In the genomic region with DNA sequence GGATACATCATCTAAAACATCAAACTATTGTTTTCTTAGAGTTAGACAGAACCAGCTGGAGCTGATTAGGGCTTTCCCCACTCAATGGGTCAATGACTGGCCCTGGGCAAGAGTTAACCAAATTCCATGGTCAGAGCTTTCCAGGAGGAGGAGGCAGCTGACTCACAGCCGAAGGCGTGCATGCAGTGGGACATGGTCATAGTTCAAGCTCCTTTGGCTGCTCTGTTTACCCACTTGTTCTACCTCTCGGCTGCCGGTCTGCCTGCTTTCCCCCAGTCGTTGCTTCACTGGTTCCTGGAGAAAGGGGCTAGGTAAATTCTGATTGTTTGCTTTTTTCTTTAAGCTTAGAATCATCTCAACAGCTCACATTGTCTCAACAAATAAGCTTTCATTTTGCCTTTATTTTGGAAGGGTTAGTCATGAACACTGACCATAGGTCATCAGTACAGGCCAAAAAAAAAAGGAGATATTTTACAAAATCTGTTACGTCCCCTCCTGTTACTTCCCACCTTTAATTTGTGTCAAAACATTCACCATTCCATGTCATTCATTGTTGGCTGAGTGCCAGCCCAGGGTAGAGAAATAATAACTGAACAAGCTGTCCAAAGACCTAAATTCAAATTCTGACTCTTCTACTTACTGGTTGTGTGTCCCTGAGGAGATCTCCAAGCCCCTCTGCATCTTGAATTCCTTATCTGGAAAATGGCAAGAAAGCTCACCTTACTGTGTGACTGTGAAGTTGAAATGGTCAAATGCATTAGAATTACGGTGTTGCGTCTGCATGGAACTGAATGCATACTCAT, we compare ENCODE assay signal across 1 cellular context.
TF ChIP-seq lines count a peak whose summit lies in the region.

No MANE protein-coding gene starts in this region.

TF ChIP-seq in HepG2, 621 proteins besides CTCF, POLR2A, EP300 and RAD21 (continued from another document and continues in another):
- TF ChIP-seq, protein P1, sequence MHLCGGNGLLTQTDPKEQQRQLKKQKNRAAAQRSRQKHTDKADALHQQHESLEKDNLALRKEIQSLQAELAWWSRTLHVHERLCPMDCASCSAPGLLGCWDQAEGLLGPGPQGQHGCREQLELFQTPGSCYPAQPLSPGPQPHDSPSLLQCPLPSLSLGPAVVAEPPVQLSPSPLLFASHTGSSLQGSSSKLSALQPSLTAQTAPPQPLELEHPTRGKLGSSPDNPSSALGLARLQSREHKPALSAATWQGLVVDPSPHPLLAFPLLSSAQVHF (CRISPR knock-in tag; IDR thresholded peaks at IDR 0.05), result no peak
- TF ChIP-seq ZNF3 (CRISPR knock-in tag; IDR thresholded peaks at IDR 0.05) (no peak), RBM22 (optimal IDR thresholded peaks at IDR 0.05; ENCODE audit: low read length) (no peak), U2AF1 (optimal IDR thresholded peaks at IDR 0.05; ENCODE audit: low read depth, low read length) (no peak), THAP7 (CRISPR knock-in tag; IDR thresholded peaks at IDR 0.05) (no peak), ZBTB8A (CRISPR knock-in tag; IDR thresholded peaks at IDR 0.05; ENCODE audit: borderline replicate concordance, low read depth) (no peak), NFYC (CRISPR knock-in tag; IDR thresholded peaks at IDR 0.05) (no peak; the same call in 1 of the 2 replicates), SMAD3 (CRISPR knock-in tag; IDR thresholded peaks at IDR 0.05) (peak; percentile 25; the same call in 1 of the 2 replicates), JARID2 (CRISPR knock-in tag; IDR thresholded peaks at IDR 0.05; ENCODE audit: insufficient replicate concordance) (no peak), ZNF816 (CRISPR knock-in tag; IDR thresholded peaks at IDR 0.05; ENCODE audit: borderline replicate concordance) (no peak), ISX (CRISPR knock-in tag; conservative IDR thresholded peaks at IDR 0.05) (no peak), ZSCAN21 (CRISPR knock-in tag; IDR thresholded peaks at IDR 0.05; ENCODE audit: borderline replicate concordance) (no peak), JUNB (CRISPR knock-in tag; IDR thresholded peaks at IDR 0.05; ENCODE audit: borderline replicate concordance) (peak; percentile 17; the same call in 1 of the 2 replicates), ZFP41 (CRISPR knock-in tag; IDR thresholded peaks at IDR 0.05; ENCODE audit: borderline replicate concordance) (no peak), RNF219 (CRISPR knock-in tag; IDR thresholded peaks at IDR 0.05) (no peak), REST (IDR thresholded peaks at IDR 0.05; ENCODE audit: borderline replicate concordance in 1 of 2, low read depth in 1 of 2, low read length in 2 of 2) (no peak), DPF2 (CRISPR knock-in tag; IDR thresholded peaks at IDR 0.05; ENCODE audit: borderline replicate concordance, low read depth) (peak; percentile 48; the same call in 1 of the 2 replicates), GPN1 (CRISPR knock-in tag; IDR thresholded peaks at IDR 0.05; ENCODE audit: borderline replicate concordance) (no peak), ZNF780A (CRISPR knock-in tag; IDR thresholded peaks at IDR 0.05) (no peak), CEBPB (IDR thresholded peaks at IDR 0.05; ENCODE audit: borderline replicate concordance, low read depth, low read length) (peak; percentile 72), FOXK1 (CRISPR knock-in tag; IDR thresholded peaks at IDR 0.05; ENCODE audit: borderline replicate concordance, low read depth) (peak; percentile 67; the same call in 1 of the 2 replicates), HDAC6 (IDR thresholded peaks at IDR 0.05; ENCODE audit: low read depth, low read length) (no peak), NR1H2 (CRISPR knock-in tag; IDR thresholded peaks at IDR 0.05; ENCODE audit: borderline replicate concordance, low read depth) (no peak), ZFY (CRISPR knock-in tag; IDR thresholded peaks at IDR 0.05) (0 out of 2 replicates have a peak, but pooled peaks have one; percentile 17), EED (CRISPR knock-in tag; IDR thresholded peaks at IDR 0.05) (no peak), IRF9 (CRISPR knock-in tag; IDR thresholded peaks at IDR 0.05; ENCODE audit: borderline replicate concordance) (no peak; the same call in 1 of the 2 replicates), ZNF441 (CRISPR knock-in tag; IDR thresholded peaks at IDR 0.05; ENCODE audit: borderline replicate concordance) (peak; percentile 38; the same call in 1 of the 2 replicates), ARNTL (CRISPR knock-in tag; IDR thresholded peaks at IDR 0.05) (peak; percentile 50; the same call in 1 of the 2 replicates), HDAC1 (CRISPR knock-in tag; IDR thresholded peaks at IDR 0.05) (peak; percentile 77; the same call in 1 of the 2 replicates), ZNF362 (CRISPR knock-in tag; IDR thresholded peaks at IDR 0.05; ENCODE audit: borderline replicate concordance) (peak; percentile 78; the same call in 1 of the 2 replicates), ZNF232 (CRISPR knock-in tag; IDR thresholded peaks at IDR 0.05; ENCODE audit: borderline replicate concordance) (no peak; the same call in 1 of the 2 replicates), SNAI1 (CRISPR knock-in tag; IDR thresholded peaks at IDR 0.05; ENCODE audit: borderline replicate concordance) (no peak), SRF (IDR thresholded peaks at IDR 0.05; ENCODE audit: low read depth, low read length) (no peak), ZMYM4 (CRISPR knock-in tag; IDR thresholded peaks at IDR 0.05) (peak; percentile 70; the same call in 1 of the 2 replicates), ZBTB37 (CRISPR knock-in tag; IDR thresholded peaks at IDR 0.05) (peak; percentile 95)
- TF ChIP-seq, protein P2, sequence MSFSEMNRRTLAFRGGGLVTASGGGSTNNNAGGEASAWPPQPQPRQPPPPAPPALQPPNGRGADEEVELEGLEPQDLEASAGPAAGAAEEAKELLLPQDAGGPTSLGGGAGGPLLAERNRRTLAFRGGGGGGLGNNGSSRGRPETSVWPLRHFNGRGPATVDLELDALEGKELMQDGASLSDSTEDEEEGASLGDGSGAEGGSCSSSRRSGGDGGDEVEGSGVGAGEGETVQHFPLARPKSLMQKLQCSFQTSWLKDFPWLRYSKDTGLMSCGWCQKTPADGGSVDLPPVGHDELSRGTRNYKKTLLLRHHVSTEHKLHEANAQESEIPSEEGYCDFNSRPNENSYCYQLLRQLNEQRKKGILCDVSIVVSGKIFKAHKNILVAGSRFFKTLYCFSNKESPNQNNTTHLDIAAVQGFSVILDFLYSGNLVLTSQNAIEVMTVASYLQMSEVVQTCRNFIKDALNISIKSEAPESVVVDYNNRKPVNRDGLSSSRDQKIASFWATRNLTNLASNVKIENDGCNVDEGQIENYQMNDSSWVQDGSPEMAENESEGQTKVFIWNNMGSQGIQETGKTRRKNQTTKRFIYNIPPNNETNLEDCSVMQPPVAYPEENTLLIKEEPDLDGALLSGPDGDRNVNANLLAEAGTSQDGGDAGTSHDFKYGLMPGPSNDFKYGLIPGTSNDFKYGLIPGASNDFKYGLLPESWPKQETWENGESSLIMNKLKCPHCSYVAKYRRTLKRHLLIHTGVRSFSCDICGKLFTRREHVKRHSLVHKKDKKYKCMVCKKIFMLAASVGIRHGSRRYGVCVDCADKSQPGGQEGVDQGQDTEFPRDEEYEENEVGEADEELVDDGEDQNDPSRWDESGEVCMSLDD (CRISPR knock-in tag; IDR thresholded peaks at IDR 0.05; ENCODE audit: borderline replicate concordance), result no peak
- TF ChIP-seq, protein P3, sequence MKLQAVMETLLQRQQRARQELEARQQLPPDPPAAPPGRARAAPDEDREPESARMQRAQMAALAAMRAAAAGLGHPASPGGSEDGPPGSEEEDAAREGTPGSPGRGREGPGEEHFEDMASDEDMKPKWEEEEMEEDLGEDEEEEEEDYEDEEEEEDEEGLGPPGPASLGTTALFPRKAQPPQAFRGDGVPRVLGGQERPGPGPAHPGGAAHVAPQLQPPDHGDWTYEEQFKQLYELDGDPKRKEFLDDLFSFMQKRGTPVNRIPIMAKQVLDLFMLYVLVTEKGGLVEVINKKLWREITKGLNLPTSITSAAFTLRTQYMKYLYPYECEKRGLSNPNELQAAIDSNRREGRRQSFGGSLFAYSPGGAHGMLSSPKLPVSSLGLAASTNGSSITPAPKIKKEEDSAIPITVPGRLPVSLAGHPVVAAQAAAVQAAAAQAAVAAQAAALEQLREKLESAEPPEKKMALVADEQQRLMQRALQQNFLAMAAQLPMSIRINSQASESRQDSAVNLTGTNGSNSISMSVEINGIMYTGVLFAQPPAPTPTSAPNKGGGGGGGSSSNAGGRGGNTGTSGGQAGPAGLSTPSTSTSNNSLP (IDR thresholded peaks at IDR 0.05; ENCODE audit: low read depth, low read length), result no peak
- TF ChIP-seq, protein P4, sequence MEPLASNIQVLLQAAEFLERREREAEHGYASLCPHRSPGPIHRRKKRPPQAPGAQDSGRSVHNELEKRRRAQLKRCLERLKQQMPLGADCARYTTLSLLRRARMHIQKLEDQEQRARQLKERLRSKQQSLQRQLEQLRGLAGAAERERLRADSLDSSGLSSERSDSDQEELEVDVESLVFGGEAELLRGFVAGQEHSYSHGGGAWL (CRISPR knock-in tag; IDR thresholded peaks at IDR 0.05), result 0 out of 2 replicates have a peak, but pooled peaks have one; percentile 32
